In the genomic region with DNA sequence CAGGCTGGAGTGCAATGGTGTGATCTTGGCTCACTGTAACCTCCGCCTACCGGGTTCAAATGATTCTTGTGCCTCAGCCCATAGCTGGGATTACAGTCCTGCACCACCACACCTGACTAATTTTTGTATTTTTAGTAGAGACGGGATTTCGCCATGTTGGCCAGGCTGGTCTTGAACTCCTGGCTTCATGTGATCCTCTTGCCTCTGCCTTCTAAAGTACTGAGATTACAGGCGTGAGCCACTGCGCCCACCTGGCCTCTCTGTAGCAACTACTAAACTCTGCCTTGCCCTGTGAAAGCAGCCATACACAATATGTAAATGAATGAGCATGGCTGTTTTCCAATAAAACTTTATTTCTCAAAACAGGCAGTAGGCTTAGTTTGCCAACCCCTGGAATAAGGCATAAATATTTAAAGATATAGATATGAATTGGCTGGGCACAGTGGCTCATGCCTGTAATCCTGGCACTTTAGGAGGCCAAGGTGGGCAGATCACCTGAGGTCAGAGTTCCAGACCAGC, we compare ENCODE assay signal across 1 cellular context.
A peak's percentile ranks its signal among the peaks of the same experiment; 100 is the strongest.
TF ChIP-seq lines count a peak whose summit lies in the region.
"Not testable (repeated sequence)": the region's sequence is repeated elsewhere in the genome, so short reads cannot be mapped to it uniquely, and the experiment has no call there.

No MANE protein-coding gene starts in this region.

TF ChIP-seq in HepG2, 621 proteins besides CTCF, POLR2A, EP300 and RAD21:
- TF ChIP-seq, protein P1, sequence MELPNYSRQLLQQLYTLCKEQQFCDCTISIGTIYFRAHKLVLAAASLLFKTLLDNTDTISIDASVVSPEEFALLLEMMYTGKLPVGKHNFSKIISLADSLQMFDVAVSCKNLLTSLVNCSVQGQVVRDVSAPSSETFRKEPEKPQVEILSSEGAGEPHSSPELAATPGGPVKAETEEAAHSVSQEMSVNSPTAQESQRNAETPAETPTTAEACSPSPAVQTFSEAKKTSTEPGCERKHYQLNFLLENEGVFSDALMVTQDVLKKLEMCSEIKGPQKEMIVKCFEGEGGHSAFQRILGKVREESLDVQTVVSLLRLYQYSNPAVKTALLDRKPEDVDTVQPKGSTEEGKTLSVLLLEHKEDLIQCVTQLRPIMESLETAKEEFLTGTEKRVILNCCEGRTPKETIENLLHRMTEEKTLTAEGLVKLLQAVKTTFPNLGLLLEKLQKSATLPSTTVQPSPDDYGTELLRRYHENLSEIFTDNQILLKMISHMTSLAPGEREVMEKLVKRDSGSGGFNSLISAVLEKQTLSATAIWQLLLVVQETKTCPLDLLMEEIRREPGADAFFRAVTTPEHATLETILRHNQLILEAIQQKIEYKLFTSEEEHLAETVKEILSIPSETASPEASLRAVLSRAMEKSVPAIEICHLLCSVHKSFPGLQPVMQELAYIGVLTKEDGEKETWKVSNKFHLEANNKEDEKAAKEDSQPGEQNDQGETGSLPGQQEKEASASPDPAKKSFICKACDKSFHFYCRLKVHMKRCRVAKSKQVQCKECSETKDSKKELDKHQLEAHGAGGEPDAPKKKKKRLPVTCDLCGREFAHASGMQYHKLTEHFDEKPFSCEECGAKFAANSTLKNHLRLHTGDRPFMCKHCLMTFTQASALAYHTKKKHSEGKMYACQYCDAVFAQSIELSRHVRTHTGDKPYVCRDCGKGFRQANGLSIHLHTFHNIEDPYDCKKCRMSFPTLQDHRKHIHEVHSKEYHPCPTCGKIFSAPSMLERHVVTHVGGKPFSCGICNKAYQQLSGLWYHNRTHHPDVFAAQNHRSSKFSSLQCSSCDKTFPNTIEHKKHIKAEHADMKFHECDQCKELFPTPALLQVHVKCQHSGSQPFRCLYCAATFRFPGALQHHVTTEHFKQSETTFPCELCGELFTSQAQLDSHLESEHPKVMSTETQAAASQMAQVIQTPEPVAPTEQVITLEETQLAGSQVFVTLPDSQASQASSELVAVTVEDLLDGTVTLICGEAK (IDR thresholded peaks at IDR 0.05): not testable (repeated sequence)
- TF ChIP-seq, protein P1 (CRISPR knock-in tag; IDR thresholded peaks at IDR 0.05): peak; percentile 94
